Comparison of ENCODE assay signal across 22 cellular contexts in the genomic region with DNA sequence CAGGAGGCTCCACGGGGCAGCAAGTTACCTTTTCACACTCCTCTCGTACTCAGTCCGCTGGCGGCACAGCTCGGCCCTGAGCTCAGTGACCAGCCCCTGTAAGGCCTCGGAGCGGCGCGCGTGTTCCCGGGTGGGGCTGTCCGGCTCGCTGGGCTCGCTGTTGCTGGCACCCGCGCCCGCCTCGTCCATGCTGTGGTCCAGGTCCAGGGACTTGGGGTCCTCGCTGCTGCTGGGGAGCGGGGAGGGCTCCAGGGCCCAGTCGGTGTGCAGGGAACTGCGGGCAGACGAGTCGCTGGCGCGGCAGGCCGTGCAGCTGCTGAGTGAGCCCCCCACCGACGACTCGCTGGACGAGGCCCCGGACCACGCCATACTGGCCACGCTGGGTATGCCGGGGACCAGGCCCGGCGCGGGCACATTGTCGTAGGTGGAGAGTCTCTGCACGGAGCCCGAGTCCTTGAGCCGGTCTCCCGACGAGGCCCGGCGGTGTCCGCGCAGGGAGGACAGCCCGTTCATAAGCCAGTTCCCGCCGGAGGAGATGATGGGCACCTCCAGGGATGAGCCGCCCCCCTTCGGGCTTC.
A peak's percentile ranks its signal among the peaks of the same experiment; 100 is the strongest.
DNase-seq lines count a peak whose midpoint lies in the region; ATAC-seq and TF ChIP-seq lines count a peak whose summit lies in the region.
"Had no signal": no experiment of that assay in that cellular context is flagged by ENCODE, and none has a peak within 500 bp of the region (broad histone marks: within the 10 kb centered on the region; RNA-seq: fewer than 3 reads in every experiment).

No MANE protein-coding gene starts in this region.

- 96% methylated on average over 34 of the region's 53 CpGs for WGBS in smooth muscle cell (ENCODE audit: low lambda C conversion rate)

- no peak overlapping the region for H3K27ac ChIP-seq in smooth muscle cell (ENCODE audit: low read depth)
- H3K27ac ChIP-seq: body of pancreas, parathyroid adenoma, right lobe of liver, upper lobe of left lung had no signal

- H3K9ac ChIP-seq in smooth muscle cell (ENCODE audit: low read depth): no peak overlapping the region
- H3K9ac ChIP-seq: parathyroid adenoma, SK-N-SH had no signal

- no peak overlapping the region for H3K4me2 ChIP-seq in smooth muscle cell
- H3K4me2 ChIP-seq: SK-N-SH had no signal

- no peaks in the 10 kb centered on the region for H3K36me3 ChIP-seq in smooth muscle cell (ENCODE audit: low read depth)
- H3K36me3 ChIP-seq: right lobe of liver, upper lobe of left lung had no signal

- H3K4me3 ChIP-seq in smooth muscle cell: no peak overlapping the region
- H3K4me3 ChIP-seq: body of pancreas, right lobe of liver, upper lobe of left lung had no signal

- H2AFZ ChIP-seq in smooth muscle cell (ENCODE audit: low read depth): no peak overlapping the region
- H2AFZ ChIP-seq: parathyroid adenoma had no signal

- H3K4me1 ChIP-seq in smooth muscle cell (ENCODE audit: low read depth): peaks cover under 1% of the 10 kb centered on the region
- H3K4me1 ChIP-seq: right lobe of liver had no signal

- H3K79me2 ChIP-seq in smooth muscle cell (ENCODE audit: low read depth): no peaks in the 10 kb centered on the region

- TF ChIP-seq CTCF in smooth muscle cell (IDR thresholded peaks at IDR 0.05; ENCODE audit: borderline replicate concordance, insufficient read depth, poor library complexity, severe bottlenecking): no peak

- H4K20me1 ChIP-seq in smooth muscle cell (ENCODE audit: low read depth): no peaks in the 10 kb centered on the region

- H3K9me3 ChIP-seq in smooth muscle cell (replicated peaks; ENCODE audit: low read depth): no peaks in the 10 kb centered on the region
- H3K9me3 ChIP-seq: body of pancreas, right lobe of liver, SK-N-SH, upper lobe of left lung had no signal

- no peak for ATAC-seq in sciatic nerve
- no peak for ATAC-seq in GM21381 (IDR thresholded peaks at IDR 0.05; ENCODE audit: unreplicated experiment)
- ATAC-seq: body of pancreas; HepG2; left lobe of liver; naive thymus-derived CD8-positive, alpha-beta T cell; right lobe of liver had no signal

- DNase-seq in activated CD8-positive, alpha-beta memory T cell treated with anti-CD3 and anti-CD28 coated beads, Interleukin-2, amount 50 U/mL, for 48 hours: peak; percentile 37
- no peak for DNase-seq in activated CD8-positive, alpha-beta memory T cell treated with anti-CD3 and anti-CD28 coated beads, Interleukin-2, amount 50 U/mL, for 4 hours
- peak; percentile 47 for DNase-seq in D341Med (ENCODE audit: low spot score)
- peak; percentile 39 for DNase-seq in ecto neural progenitor cell (ENCODE audit: low spot score)
- peak; percentile 53 for DNase-seq in sciatic nerve (ENCODE audit: low spot score)
- no peak for DNase-seq in GM19238 (ENCODE audit: insufficient read length, low spot score)
- DNase-seq in smooth muscle cell (lab: John Stamatoyannopoulos, UW; ENCODE audit: unreplicated experiment): no peak
- DNase-seq: activated CD4-positive, alpha-beta T cell treated with anti-CD3 and anti-CD28 coated beads, Interleukin-2, amount 10 ng/mL, durations not matched to agents 24 days and 14 days; DMS53; naive thymus-derived CD8-positive, alpha-beta T cell; NCI-H1092; NCI-H187 treated with DMSO at 0.1 percent for 48 hours; NCI-H69; SK-N-SH; T-helper 2 cell had no signal

- intact Hi-C loops in sciatic nerve (cut with DNase I): no loop called here

- no peaks in the 10 kb centered on the region for H3K27me3 ChIP-seq in smooth muscle cell (ENCODE audit: low read depth)
- H3K27me3 ChIP-seq: body of pancreas, right lobe of liver, upper lobe of left lung had no signal

- H3F3A ChIP-seq in smooth muscle cell (ENCODE audit: low read depth): no peaks in the 10 kb centered on the region

Comparison
In these comparisons a context has a peak if more than half of its experiments do, and no peak if none do; other contexts are left out.
1. DNase-seq: peak in activated CD8-positive, alpha-beta memory T cell treated with anti-CD3 and anti-CD28 coated beads, Interleukin-2, amount 50 U/mL, for 48 hours (single experiment), D341Med (single experiment), ecto neural progenitor cell (single experiment) and sciatic nerve (single experiment); none in activated CD8-positive, alpha-beta memory T cell treated with anti-CD3 and anti-CD28 coated beads, Interleukin-2, amount 50 U/mL, for 4 hours (single experiment), GM19238 (single experiment) and smooth muscle cell (single experiment).